ENCODE assay signal across 9 cellular contexts in the genomic region with DNA sequence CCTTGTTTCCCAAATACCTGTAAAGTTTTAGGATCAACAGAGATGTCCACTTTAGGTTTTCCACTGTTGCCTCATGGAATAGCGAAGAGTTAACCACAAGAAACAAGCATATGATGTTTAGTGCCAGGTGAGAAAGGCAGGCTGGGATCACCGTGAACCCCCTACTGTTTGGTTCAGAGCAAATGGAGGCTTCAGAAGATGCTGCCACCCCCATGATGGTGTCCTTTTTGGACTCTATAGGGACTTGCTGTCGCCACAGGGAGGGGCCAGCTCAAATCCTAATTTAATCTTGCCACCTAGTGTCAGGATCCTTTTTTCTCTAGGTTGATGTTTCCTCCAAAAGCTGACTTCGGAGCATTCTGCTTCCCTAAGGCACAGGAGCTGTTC. TPM values are rescaled to one million over a fixed set of nuclear protein-coding genes. Genes with fewer than 3 reads are reported as not detected.
DNase-seq lines count a peak whose midpoint lies in the region; ATAC-seq and TF ChIP-seq lines count a peak whose summit lies in the region.
"Had no signal": no experiment of that assay in that cellular context is flagged by ENCODE, and none has a peak within 500 bp of the region (broad histone marks: within the 10 kb centered on the region; RNA-seq: fewer than 3 reads in every experiment).

No MANE protein-coding gene starts in this region.

- no peaks in the 10 kb centered on the region for H3K79me2 ChIP-seq in fibroblast of lung (ENCODE audit: control insufficient read depth, insufficient read depth, low read length)

- H4K20me1 ChIP-seq in fibroblast of lung (ENCODE audit: control insufficient read depth, extremely low read depth, insufficient read depth, low read length): no peaks in the 10 kb centered on the region

- no peak overlapping the region for H3K4me3 ChIP-seq in fibroblast of lung (replicated peaks in 1 of 4; ENCODE audit: control extremely low read depth in 1 of 4, insufficient read depth in 1 of 4, low read depth in 3 of 4, low read length in 4 of 4)
- H3K4me3 ChIP-seq in stomach: peak overlapping the region in 2 of 4 donors; percentile 83 to 88

- H3K4me1 ChIP-seq in fibroblast of lung (ENCODE audit: control insufficient read depth, extremely low read depth, insufficient read depth, low read length) (peaks cover 2% of the 10 kb centered on the region), stomach (peaks cover 75 to 92% (median 82%) of the 10 kb centered on the region in 4 donors)

- TF ChIP-seq EP300 in stomach (IDR thresholded peaks at IDR 0.05): no peak

- H3K27ac Mint-ChIP-seq in activated CD8-positive, alpha-beta T cell treated with anti-CD3 and anti-CD28 coated beads for 36 hours: no peak overlapping the region
- H3K27ac Mint-ChIP-seq in activated CD8-positive, alpha-beta T cell treated with anti-CD3 and anti-CD28 coated beads, Interleukin-2, amount 10 ng/mL, durations not matched to agents 7 days and 5 days: no peak overlapping the region
- no peak overlapping the region for H3K27ac Mint-ChIP-seq in stimulated activated naive CD8-positive, alpha-beta T cell treated with anti-CD3 and anti-CD28 coated beads, Interleukin-15, amount 100 ng/mL, for 72 hours

- TF ChIP-seq CTCF in activated CD8-positive, alpha-beta T cell treated with anti-CD3 and anti-CD28 coated beads for 36 hours (IDR thresholded peaks at IDR 0.05): peak; percentile 25
- TF ChIP-seq CTCF in fibroblast of lung (conservative IDR thresholded peaks at IDR 0.05 in 1 of 2, IDR thresholded peaks at IDR 0.05 in 1 of 2; ENCODE audit: low read depth in 1 of 2, low read length in 2 of 2) (peak; percentile 1 to 10), stomach (IDR thresholded peaks at IDR 0.05) (peak in 2 of 7 experiments; percentile 24 to 28)

- H3K27me3 Mint-ChIP-seq in activated CD8-positive, alpha-beta T cell treated with anti-CD3 and anti-CD28 coated beads for 36 hours: peaks cover 47% of the 10 kb centered on the region
- H3K27me3 Mint-ChIP-seq in activated CD8-positive, alpha-beta T cell treated with anti-CD3 and anti-CD28 coated beads, Interleukin-2, amount 10 ng/mL, durations not matched to agents 7 days and 5 days (ENCODE audit: low read depth): peaks cover 54% of the 10 kb centered on the region
- peaks cover 65% of the 10 kb centered on the region for H3K27me3 Mint-ChIP-seq in stimulated activated naive CD8-positive, alpha-beta T cell treated with anti-CD3 and anti-CD28 coated beads, Interleukin-15, amount 100 ng/mL, for 72 hours

- H3K9ac ChIP-seq in fibroblast of lung (ENCODE audit: insufficient read depth, low read length): no peak overlapping the region

- no peak for ATAC-seq in activated CD8-positive, alpha-beta T cell treated with anti-CD3 and anti-CD28 coated beads for 36 hours
- ATAC-seq in activated CD8-positive, alpha-beta T cell treated with anti-CD3 and anti-CD28 coated beads, Interleukin-2, amount 10 ng/mL, durations not matched to agents 7 days and 5 days: no peak
- peak; percentile 14 for ATAC-seq in stimulated activated naive CD8-positive, alpha-beta T cell treated with anti-CD3 and anti-CD28 coated beads, Interleukin-15, amount 100 ng/mL, for 72 hours

- POLR2A ChIA-PET in activated CD8-positive, alpha-beta T cell treated with anti-CD3 and anti-CD28 coated beads for 36 hours (lab: Charles Lee): interaction anchor here (1.6 to 2.4 kb wide), 3 partner anchors 10 to 21 kb away, joined by 5 to 7 read pairs (median 5); no protein-coding TSS in a partner anchor
- POLR2A ChIA-PET in activated CD8-positive, alpha-beta T cell treated with anti-CD3 and anti-CD28 coated beads, Interleukin-2, amount 10 ng/mL, durations not matched to agents 7 days and 5 days (lab: Charles Lee): interaction anchor here (1.6 kb wide), 1 partner anchor 15 kb away, joined by 8 read pairs; a partner anchor contains a TSS

- no peak overlapping the region for H3K4me3 Mint-ChIP-seq in activated CD8-positive, alpha-beta T cell treated with anti-CD3 and anti-CD28 coated beads for 36 hours
- no peak overlapping the region for H3K4me3 Mint-ChIP-seq in activated CD8-positive, alpha-beta T cell treated with anti-CD3 and anti-CD28 coated beads, Interleukin-2, amount 10 ng/mL, durations not matched to agents 7 days and 5 days
- peak overlapping the region; percentile 85 to 89 for H3K4me3 Mint-ChIP-seq in stimulated activated naive CD8-positive, alpha-beta T cell treated with anti-CD3 and anti-CD28 coated beads, Interleukin-15, amount 100 ng/mL, for 72 hours

- DNase-seq in activated CD8-positive, alpha-beta T cell treated with anti-CD3 and anti-CD28 coated beads for 36 hours: peak; percentile 37
- no peak for DNase-seq in activated CD8-positive, alpha-beta T cell treated with anti-CD3 and anti-CD28 coated beads, Interleukin-2, amount 10 ng/mL, durations not matched to agents 7 days and 5 days
- peak; percentile 31 for DNase-seq in NCI-H774 (lab: John Stamatoyannopoulos, UW)
- peak in 1 of 2 donors; percentile 36 for DNase-seq in fibroblast of lung (ENCODE audit: low read depth in 2 of 2)
- DNase-seq in stimulated activated naive CD8-positive, alpha-beta T cell treated with anti-CD3 and anti-CD28 coated beads, Interleukin-15, amount 100 ng/mL, for 72 hours: no peak
- no peak for DNase-seq in SKM-1 (lab: John Stamatoyannopoulos, UW; ENCODE audit: unreplicated experiment)
- DNase-seq in stomach: no peak
- DNase-seq in NCI-H446 treated with DMSO at 0.1 percent for 48 hours (lab: John Stamatoyannopoulos, UW): no peak

- no peak overlapping the region for H3K27ac ChIP-seq in fibroblast of lung (ENCODE audit: insufficient read depth, low read length)
- H3K27ac ChIP-seq in stomach: peak overlapping the region in 2 of 5 donors; percentile 83 to 87

- H3K4me1 Mint-ChIP-seq in activated CD8-positive, alpha-beta T cell treated with anti-CD3 and anti-CD28 coated beads for 36 hours (ENCODE audit: low read depth): peaks cover 40% of the 10 kb centered on the region
- peaks cover 52% of the 10 kb centered on the region for H3K4me1 Mint-ChIP-seq in activated CD8-positive, alpha-beta T cell treated with anti-CD3 and anti-CD28 coated beads, Interleukin-2, amount 10 ng/mL, durations not matched to agents 7 days and 5 days (ENCODE audit: low read depth)
- H3K4me1 Mint-ChIP-seq in stimulated activated naive CD8-positive, alpha-beta T cell treated with anti-CD3 and anti-CD28 coated beads, Interleukin-15, amount 100 ng/mL, for 72 hours: peaks cover 70% of the 10 kb centered on the region

- H3K36me3 ChIP-seq in fibroblast of lung (ENCODE audit: control insufficient read depth, insufficient read depth, low read length) (no peaks in the 10 kb centered on the region), stomach (peaks cover 0 to 6% (median 0%) of the 10 kb centered on the region in 4 donors)

- H3K27me3 ChIP-seq in fibroblast of lung (ENCODE audit: control insufficient read depth, insufficient read depth, low read length) (peaks cover 70% of the 10 kb centered on the region), stomach (peaks cover 35 to 100% (median 89%) of the 10 kb centered on the region in 3 donors)

- H3K4me2 ChIP-seq in fibroblast of lung (ENCODE audit: extremely low read depth, insufficient read depth, low read length): no peak overlapping the region

- TF ChIP-seq POLR2A in stomach (IDR thresholded peaks at IDR 0.05): no peak

- no peak overlapping the region for H2AFZ ChIP-seq in fibroblast of lung (ENCODE audit: low read length)

- WGBS in stomach, 5 donors: 17 to 22% (median 20%) methylated on average over 4 of the region's 4 CpGs

- H3K9me3 ChIP-seq in fibroblast of lung (ENCODE audit: control insufficient read depth, insufficient read depth, low read depth, low read length) (no peaks in the 10 kb centered on the region), stomach (no peaks in the 10 kb centered on the region)

- intact Hi-C loops in activated CD8-positive, alpha-beta T cell treated with anti-CD3 and anti-CD28 coated beads for 36 hours (cut with micrococcal nuclease): loop anchor here (5.0 kb wide), 2 partner anchors 300 to 340 kb away; no protein-coding TSS in a partner anchor
- intact Hi-C loops in stomach (cut with DNase I; ENCODE audit: low total_unique reads): no loop called here

- H3K36me3 Mint-ChIP-seq in activated CD8-positive, alpha-beta T cell treated with anti-CD3 and anti-CD28 coated beads for 36 hours (ENCODE audit: low read depth): peaks cover 2% of the 10 kb centered on the region
- peaks cover 13% of the 10 kb centered on the region for H3K36me3 Mint-ChIP-seq in activated CD8-positive, alpha-beta T cell treated with anti-CD3 and anti-CD28 coated beads, Interleukin-2, amount 10 ng/mL, durations not matched to agents 7 days and 5 days (ENCODE audit: low read depth)

- no peaks in the 10 kb centered on the region for H3K9me3 Mint-ChIP-seq in activated CD8-positive, alpha-beta T cell treated with anti-CD3 and anti-CD28 coated beads for 36 hours
- no peaks in the 10 kb centered on the region for H3K9me3 Mint-ChIP-seq in activated CD8-positive, alpha-beta T cell treated with anti-CD3 and anti-CD28 coated beads, Interleukin-2, amount 10 ng/mL, durations not matched to agents 7 days and 5 days (ENCODE audit: insufficient read depth)
- H3K9me3 Mint-ChIP-seq in stimulated activated naive CD8-positive, alpha-beta T cell treated with anti-CD3 and anti-CD28 coated beads, Interleukin-15, amount 100 ng/mL, for 72 hours: no peaks in the 10 kb centered on the region
- H3K9me3 Mint-ChIP-seq: central memory CD8-positive, alpha-beta T cell had no signal

- CTCF ChIA-PET in activated CD8-positive, alpha-beta T cell treated with anti-CD3 and anti-CD28 coated beads for 36 hours (lab: Charles Lee): interaction anchor here (0.6 to 3.2 kb wide), 6 partner anchors 12 to 520 kb away, joined by 3 to 17 read pairs (median 3); no protein-coding TSS in a partner anchor
- CTCF ChIA-PET in activated CD8-positive, alpha-beta T cell treated with anti-CD3 and anti-CD28 coated beads, Interleukin-2, amount 10 ng/mL, durations not matched to agents 7 days and 5 days (lab: Charles Lee): interaction anchor here (0.9 to 3.3 kb wide), 6 partner anchors 13 to 503 kb away, joined by 3 to 15 read pairs (median 5); no protein-coding TSS in a partner anchor

RNA-seq across cellular contexts. Expression of a gene that starts 1.9 kb away (rescaled TPM):
- 1 to 10 TPM; 1.9 to 2.4 TPM for total RNA-seq in activated CD8-positive, alpha-beta T cell treated with anti-CD3 and anti-CD28 coated beads for 36 hours
- total RNA-seq in activated CD8-positive, alpha-beta T cell treated with anti-CD3 and anti-CD28 coated beads, Interleukin-2, amount 10 ng/mL, durations not matched to agents 7 days and 5 days: 10 to 100 TPM; 10.7 to 12.3 TPM
- total RNA-seq in fibroblast of lung: 5.6 and 12.4 TPM in 2 replicates
- 0.38 and 0.69 TPM in 2 replicates for polyA plus RNA-seq in fibroblast of lung
- polyA plus RNA-seq in fibroblast of lung (2012): 0.65 and 1.4 TPM in 2 replicates
- polyA minus RNA-seq in fibroblast of lung (ENCODE audit: low replicate concordance): 0.74 and 2.9 TPM in 2 replicates
- total RNA-seq in stomach: 10 to 100 TPM in 2 of 5 donors, 1 to 10 TPM in 2, not detected in 1; 4.2 to 38.5 (median 9.6) TPM
- polyA plus RNA-seq in stomach: 10 to 100 TPM in 1 of 3 donors, 1 to 10 TPM in 2; 3.4 to 14.1 (median 5.5) TPM

RNA-seq across cellular contexts. Expression of a gene that starts 13.8 kb away (rescaled TPM):
- 10 to 100 TPM; 19.0 to 19.5 TPM for total RNA-seq in activated CD8-positive, alpha-beta T cell treated with anti-CD3 and anti-CD28 coated beads for 36 hours
- total RNA-seq in activated CD8-positive, alpha-beta T cell treated with anti-CD3 and anti-CD28 coated beads, Interleukin-2, amount 10 ng/mL, durations not matched to agents 7 days and 5 days: 10 to 100 TPM; 25.5 to 26.0 TPM
- 15.2 and 19.3 TPM in 2 replicates for total RNA-seq in fibroblast of lung
- 14.4 and 14.8 TPM in 2 replicates for polyA plus RNA-seq in fibroblast of lung
- polyA plus RNA-seq in fibroblast of lung (2012): 17.5 and 18.3 TPM in 2 replicates
- 53.1 and 54.6 TPM in 2 replicates for polyA minus RNA-seq in fibroblast of lung (ENCODE audit: low replicate concordance)
- 10 to 100 TPM; 26.4 to 66.5 (median 29.9) TPM for total RNA-seq in stomach
- polyA plus RNA-seq in stomach: 1 to 10 TPM; 6.4 to 9.9 (median 9.4) TPM

Comparison
In these comparisons a context has a peak if more than half of its experiments do, and no peak if none do; other contexts are left out.
1. DNase-seq: peak in activated CD8-positive, alpha-beta T cell treated with anti-CD3 and anti-CD28 coated beads for 36 hours (single experiment) and NCI-H774 (single experiment); none in activated CD8-positive, alpha-beta T cell treated with anti-CD3 and anti-CD28 coated beads, Interleukin-2, amount 10 ng/mL, durations not matched to agents 7 days and 5 days (single experiment), stimulated activated naive CD8-positive, alpha-beta T cell treated with anti-CD3 and anti-CD28 coated beads, Interleukin-15, amount 100 ng/mL, for 72 hours (0 of 2), SKM-1 (single experiment), stomach (single experiment) and NCI-H446 treated with DMSO at 0.1 percent for 48 hours (single experiment).
2. H3K4me3 Mint-ChIP-seq: peak in stimulated activated naive CD8-positive, alpha-beta T cell treated with anti-CD3 and anti-CD28 coated beads, Interleukin-15, amount 100 ng/mL, for 72 hours (2 of 2); none in activated CD8-positive, alpha-beta T cell treated with anti-CD3 and anti-CD28 coated beads for 36 hours (single experiment) and activated CD8-positive, alpha-beta T cell treated with anti-CD3 and anti-CD28 coated beads, Interleukin-2, amount 10 ng/mL, durations not matched to agents 7 days and 5 days (single experiment).